Comparison of ENCODE assay signal across 9 cellular contexts in genomic region chr10:79047875-79048638, GRCh38. TPM values are rescaled to one million over a fixed set of nuclear protein-coding genes. Genes with fewer than 3 reads are reported as not detected.
DNase-seq lines count a peak whose midpoint lies in the region; ATAC-seq and TF ChIP-seq lines count a peak whose summit lies in the region.
"Had no signal": no experiment of that assay in that cellular context is flagged by ENCODE, and none has a peak within 500 bp of the region (broad histone marks: within the 10 kb centered on the region; RNA-seq: fewer than 3 reads in every experiment).

No MANE protein-coding gene starts in this region.

- no peak overlapping the region for H2BK120ac ChIP-seq in neuronal stem cell (ENCODE audit: low read depth, low read length)

- no peak overlapping the region for H3K4me3 ChIP-seq in neuronal stem cell (ENCODE audit: low read length in 2 of 2)

- H4K8ac ChIP-seq in neuronal stem cell (ENCODE audit: low read depth, low read length), result no peak overlapping the region

- peak; percentile 75 for ATAC-seq in activated naive CD8-positive, alpha-beta T cell treated with anti-CD3 and anti-CD28 coated beads, Interleukin-2, amount 50 U/mL, for 24 hours
- ATAC-seq in HG03520 (IDR thresholded peaks at IDR 0.05; ENCODE audit: unreplicated experiment) (no peak), GM21526 (IDR thresholded peaks at IDR 0.05; ENCODE audit: low FRiP score, unreplicated experiment) (no peak)

- no peaks in the 10 kb centered on the region for H3K36me3 ChIP-seq in neuronal stem cell (replicated peaks in 1 of 2; ENCODE audit: control insufficient read depth in 2 of 2, insufficient read depth in 2 of 2, low read length in 2 of 2)
- H3K36me3 ChIP-seq: neutrophil had no signal

- H3K9me3 ChIP-seq in neuronal stem cell (replicated peaks in 1 of 2; ENCODE audit: control insufficient read depth in 2 of 2, insufficient read depth in 1 of 2, low read depth in 1 of 2, low read length in 2 of 2), result no peaks in the 10 kb centered on the region
- H3K9me3 ChIP-seq: neutrophil had no signal

- H3K27me3 Mint-ChIP-seq in activated naive CD8-positive, alpha-beta T cell treated with anti-CD3 and anti-CD28 coated beads, Interleukin-2, amount 50 U/mL, for 24 hours, result no peaks in the 10 kb centered on the region

- no peak overlapping the region for H3K4me2 ChIP-seq in neuronal stem cell (ENCODE audit: insufficient read depth, low read length, poor library complexity, severe bottlenecking)

- H2AFZ ChIP-seq in neuronal stem cell (ENCODE audit: low read length), result peak overlapping the region; percentile 25

- DNase-seq in CMK (ENCODE audit: low read depth), result peak; percentile 68
- DNase-seq in RWPE1 (ENCODE audit: low spot score), result no peak
- peak; percentile 63 for DNase-seq in activated naive CD8-positive, alpha-beta T cell treated with anti-CD3 and anti-CD28 coated beads, Interleukin-2, amount 50 U/mL, for 24 hours
- no peak for DNase-seq in neuronal stem cell (ENCODE audit: low spot score)
- DNase-seq in mucosa of gallbladder (ENCODE audit: low spot score), result no peak
- no peak for DNase-seq in HCEC 1CT

- H3K9me3 Mint-ChIP-seq in activated naive CD8-positive, alpha-beta T cell treated with anti-CD3 and anti-CD28 coated beads, Interleukin-2, amount 50 U/mL, for 24 hours, result no peaks in the 10 kb centered on the region

- H3K14ac ChIP-seq in neuronal stem cell (ENCODE audit: low read length), result no peak overlapping the region

- no peak for TF ChIP-seq CTCF in RWPE1 (conservative IDR thresholded peaks at IDR 0.05; ENCODE audit: low read depth)

- WGBS in neuronal stem cell (ENCODE audit: extremely low coverage in 2 of 2, insufficient read length in 2 of 2, insufficient replicate concordance in 1 of 2), 2 donors, result no CpG with 5 or more reads among the region's 13 CpGs

- H3K4ac ChIP-seq in neuronal stem cell (ENCODE audit: low read length), result no peak overlapping the region

- peaks cover 39% of the 10 kb centered on the region for H3K4me1 Mint-ChIP-seq in activated naive CD8-positive, alpha-beta T cell treated with anti-CD3 and anti-CD28 coated beads, Interleukin-2, amount 50 U/mL, for 24 hours

- H2AK5ac ChIP-seq in neuronal stem cell (ENCODE audit: low read depth, low read length), result peak overlapping the region; percentile 7

- no peaks in the 10 kb centered on the region for H3K79me1 ChIP-seq in neuronal stem cell (ENCODE audit: low read depth, low read length)

- H2BK12ac ChIP-seq in neuronal stem cell (ENCODE audit: low read length), result no peak overlapping the region

- H4K91ac ChIP-seq in neuronal stem cell (ENCODE audit: low read depth, low read length, poor library complexity), result peak overlapping the region; percentile 67

- CTCF ChIA-PET in RWPE1 (lab: Yijun Ruan, JAX), result no interaction called here

- H3K4me3 Mint-ChIP-seq in activated naive CD8-positive, alpha-beta T cell treated with anti-CD3 and anti-CD28 coated beads, Interleukin-2, amount 50 U/mL, for 24 hours, result peak overlapping the region; percentile 45

- no peaks in the 10 kb centered on the region for H3K36me3 Mint-ChIP-seq in activated naive CD8-positive, alpha-beta T cell treated with anti-CD3 and anti-CD28 coated beads, Interleukin-2, amount 50 U/mL, for 24 hours (ENCODE audit: low read depth)

- POLR2A ChIA-PET in RWPE1 (lab: Yijun Ruan, JAX; ENCODE audit: low non-redundant PET), result no interaction called here

- H3K23ac ChIP-seq in neuronal stem cell (ENCODE audit: low read depth, low read length, poor library complexity), result no peak overlapping the region

- no peak overlapping the region for H2BK5ac ChIP-seq in neuronal stem cell (ENCODE audit: low read length)

- peaks cover 0 to 9% (median 0%) of the 10 kb centered on the region in 3 experiments for H3K27me3 ChIP-seq in neuronal stem cell (ENCODE audit: control insufficient read depth in 3 of 3, insufficient read depth in 3 of 3, low read depth in 1 of 3, low read length in 3 of 3)

- H3K27ac ChIP-seq in RWPE1, result peak overlapping the region; percentile 78
- no peak overlapping the region for H3K27ac ChIP-seq in neuronal stem cell (replicated peaks; ENCODE audit: low read length)
- H3K27ac ChIP-seq: neutrophil had no signal

- H3K4me1 ChIP-seq in neuronal stem cell (ENCODE audit: control insufficient read depth in 2 of 2, insufficient read depth in 1 of 2, low read depth in 1 of 2, low read length in 2 of 2), result peaks cover 14 to 30% of the 10 kb centered on the region in 2 donors

- no peak overlapping the region for H2BK15ac ChIP-seq in neuronal stem cell (ENCODE audit: low read length)

- H3K27ac Mint-ChIP-seq in activated naive CD8-positive, alpha-beta T cell treated with anti-CD3 and anti-CD28 coated beads, Interleukin-2, amount 50 U/mL, for 24 hours, result peak overlapping the region; percentile 85

- no peak overlapping the region for H3K9ac ChIP-seq in neuronal stem cell (ENCODE audit: low read depth, low read length, poor library complexity)

- H3K18ac ChIP-seq in neuronal stem cell (ENCODE audit: low read length), result peak overlapping the region; percentile 33

RNA-seq across cellular contexts. Expression of gene ZMIZ1, which starts 20.7 kb away (rescaled TPM):
- polyA plus RNA-seq in neuronal stem cell (2013, experiment 1 of 2), result 21.6 TPM
- 24.3 TPM for polyA plus RNA-seq in neuronal stem cell (2013, experiment 2 of 2)
- 107 TPM for total RNA-seq in mucosa of gallbladder

Comparison
In these comparisons a context has a peak if more than half of its experiments do, and no peak if none do; other contexts are left out.
1. DNase-seq: peak in CMK (single experiment) and activated naive CD8-positive, alpha-beta T cell treated with anti-CD3 and anti-CD28 coated beads, Interleukin-2, amount 50 U/mL, for 24 hours (single experiment); none in RWPE1 (single experiment), neuronal stem cell (single experiment), mucosa of gallbladder (single experiment) and HCEC 1CT (single experiment).